2 cellular contexts compared by ENCODE assay signal in genomic region chr6:75286955-75287354, GRCh38.
TF ChIP-seq lines count a peak whose summit lies in the region.

No MANE protein-coding gene starts in this region.

TF ChIP-seq in IMR-90, 13 proteins besides CTCF, POLR2A, EP300 and RAD21:
- TF ChIP-seq NFE2L2 (IDR thresholded peaks at IDR 0.05; ENCODE audit: low read depth, low read length) (no peak), MAFK (IDR thresholded peaks at IDR 0.05; ENCODE audit: low read depth, low read length) (0 out of 2 replicates have a peak, but pooled peaks have one; percentile 9)

TF ChIP-seq in GM12878, 131 proteins besides CTCF, POLR2A, EP300 and RAD21:
- no peak for TF ChIP-seq ZSCAN29 (IDR thresholded peaks at IDR 0.05)
- no peak for TF ChIP-seq SUZ12 (IDR thresholded peaks at IDR 0.05; ENCODE audit: unreplicated experiment)
- no peak for TF ChIP-seq EZH2 (IDR thresholded peaks at IDR 0.05; ENCODE audit: borderline replicate concordance, control insufficient read depth, low read depth, low read length)
- no peak for TF ChIP-seq STAT1 (conservative IDR thresholded peaks at IDR 0.05)
- TF ChIP-seq PBX3 (IDR thresholded peaks at IDR 0.05; ENCODE audit: insufficient replicate concordance, low read depth, low read length), result no peak
- TF ChIP-seq CREB1 (IDR thresholded peaks at IDR 0.05; ENCODE audit: low read depth), result no peak
- no peak for TF ChIP-seq BRCA1 (IDR thresholded peaks at IDR 0.05; ENCODE audit: low read depth, low read length)
- no peak for TF ChIP-seq MXI1 (IDR thresholded peaks at IDR 0.05; ENCODE audit: low read depth, low read length)
- no peak for TF ChIP-seq MLLT1 (IDR thresholded peaks at IDR 0.05)
- no peak for TF ChIP-seq HDGF (IDR thresholded peaks at IDR 0.05)
- no peak for TF ChIP-seq ZBTB40 (IDR thresholded peaks at IDR 0.05; ENCODE audit: borderline replicate concordance)
- no peak for TF ChIP-seq ZBTB11 (CRISPR knock-in tag; IDR thresholded peaks at IDR 0.05)
- no peak for TF ChIP-seq CHD4 (IDR thresholded peaks at IDR 0.05)
